8 cellular contexts compared by ENCODE assay signal in genomic region chr19:19459707-19460251, GRCh38. TPM values are rescaled to one million over a fixed set of nuclear protein-coding genes. Genes with fewer than 3 reads are reported as not detected.
A peak's percentile ranks its signal among the peaks of the same experiment; 100 is the strongest.
DNase-seq lines count a peak whose midpoint lies in the region; TF ChIP-seq lines count a peak whose summit lies in the region.

No MANE protein-coding gene starts in this region.

- H3K4me3 ChIP-seq in BJ (ENCODE audit: low read depth, low read length) (no peak overlapping the region), HFF-Myc (replicated peaks; ENCODE audit: low read depth, low read length) (peak overlapping the region; percentile 5; the same call in 1 of the 2 replicates), astrocyte of the spinal cord (ENCODE audit: low read depth, low read length) (no peak overlapping the region)

- TF ChIP-seq CTCF in BJ (IDR thresholded peaks at IDR 0.05; ENCODE audit: insufficient read depth, low read depth, low read length): no peak
- TF ChIP-seq CTCF in HFF-Myc (IDR thresholded peaks at IDR 0.05; ENCODE audit: low read depth, low read length, missing control alignments): no peak
- no peak for TF ChIP-seq CTCF in astrocyte of the spinal cord (IDR thresholded peaks at IDR 0.05; ENCODE audit: low read depth, low read length)

- POLR2A ChIA-PET in BJ (lab: Charles Lee): no interaction called here

- DNase-seq in BJ (ENCODE audit: low read depth): peak; percentile 38
- DNase-seq in HFF-Myc (ENCODE audit: extremely low read depth, low read depth): no peak
- peak; percentile 75 for DNase-seq in T-helper 2 cell treated with Interferon-gamma antibody and Interleukin-4, amounts not matched to agents 5 μg/mL and 100 μg/mL, for 36 hours (ENCODE audit: low spot score)
- DNase-seq in astrocyte of the spinal cord (ENCODE audit: low read depth, low spot score): peak; percentile 60
- peak; percentile 43 to 91 for DNase-seq in lung microvascular endothelial cell (ENCODE audit: low read depth in 2 of 2)
- DNase-seq in stimulated activated CD8-positive, alpha-beta memory T cell treated with anti-CD3 and anti-CD28 coated beads, Interleukin-7, amount 100 ng/mL, for 4 hours (ENCODE audit: low read depth in 2 of 2): peak; percentile 59 to 63
- no peak for DNase-seq in RPMI8226
- DNase-seq in NCI-H1092 (lab: John Stamatoyannopoulos, UW): no peak

- CTCF ChIA-PET in BJ (lab: Yijun Ruan, JAX): interaction anchor here (0.8 to 1.0 kb wide), 2 partner anchors 31 to 92 kb away, joined by 3 to 4 read pairs; no protein-coding TSS in a partner anchor

- peak overlapping the region; percentile 75 for H3K4me3 Mint-ChIP-seq in T-helper 2 cell treated with Interferon-gamma antibody and Interleukin-4, amounts not matched to agents 5 μg/mL and 100 μg/mL, for 36 hours

- H3K36me3 ChIP-seq in BJ (ENCODE audit: control insufficient read depth, insufficient read depth, low read length): 0 out of 2 replicates have a peak, but pooled peaks cover 2% of the 10 kb centered on the region

- peaks cover 17% of the 10 kb centered on the region for H3K36me3 Mint-ChIP-seq in T-helper 2 cell treated with Interferon-gamma antibody and Interleukin-4, amounts not matched to agents 5 μg/mL and 100 μg/mL, for 36 hours (ENCODE audit: low read depth)

- peak overlapping the region; percentile 94 for H3K27ac Mint-ChIP-seq in T-helper 2 cell treated with Interferon-gamma antibody and Interleukin-4, amounts not matched to agents 5 μg/mL and 100 μg/mL, for 36 hours

- no peaks in the 10 kb centered on the region for H3K27me3 Mint-ChIP-seq in T-helper 2 cell treated with Interferon-gamma antibody and Interleukin-4, amounts not matched to agents 5 μg/mL and 100 μg/mL, for 36 hours (ENCODE audit: low read depth)

- H3K27me3 ChIP-seq in BJ (ENCODE audit: control insufficient read depth, insufficient read depth, low read length): no peaks in the 10 kb centered on the region

- H3K9me3 Mint-ChIP-seq in T-helper 2 cell treated with Interferon-gamma antibody and Interleukin-4, amounts not matched to agents 5 μg/mL and 100 μg/mL, for 36 hours: no peaks in the 10 kb centered on the region

- in situ Hi-C loops in astrocyte of the spinal cord (cut with HindIII; ENCODE audit: low sequenced_read_pairs): no loop called here

- H3K4me1 Mint-ChIP-seq in T-helper 2 cell treated with Interferon-gamma antibody and Interleukin-4, amounts not matched to agents 5 μg/mL and 100 μg/mL, for 36 hours (ENCODE audit: low read depth): peaks cover 52% of the 10 kb centered on the region

RNA-seq across cellular contexts. Expression of gene GATAD2A, which starts 54.3 kb away (rescaled TPM):
- 18.2 and 24.2 TPM in 2 replicates for polyA plus RNA-seq in BJ (2011; rRNA removed)
- polyA minus RNA-seq in BJ (2011; rRNA and poly(A)+ RNA removed): 11.9 and 17.0 TPM in 2 replicates
- 27.0 and 37.5 TPM in 2 replicates for total RNA-seq in lung microvascular endothelial cell

RNA-seq across cellular contexts. Expression of gene TSSK6, which starts 55.6 kb away (rescaled TPM):
- 0.98 and 1.7 TPM in 2 replicates for polyA plus RNA-seq in BJ (2011; rRNA removed)
- 0.15 and 0.57 TPM in 2 replicates for polyA minus RNA-seq in BJ (2011; rRNA and poly(A)+ RNA removed)
- 0.65 and 1.2 TPM in 2 replicates for total RNA-seq in lung microvascular endothelial cell

RNA-seq across cellular contexts. Expression of gene NDUFA13, which starts 56.2 kb away (rescaled TPM):
- 495 and 597 TPM in 2 replicates for polyA plus RNA-seq in BJ (2011; rRNA removed)
- polyA minus RNA-seq in BJ (2011; rRNA and poly(A)+ RNA removed): 62.5 and 108 TPM in 2 replicates
- 231 and 292 TPM in 2 replicates for total RNA-seq in lung microvascular endothelial cell

Comparison
In these comparisons a context has a peak if more than half of its experiments do, and no peak if none do; other contexts are left out.
1. DNase-seq: peak in BJ (single experiment), T-helper 2 cell treated with Interferon-gamma antibody and Interleukin-4, amounts not matched to agents 5 μg/mL and 100 μg/mL, for 36 hours (single experiment), astrocyte of the spinal cord (single experiment), lung microvascular endothelial cell (2 of 2) and stimulated activated CD8-positive, alpha-beta memory T cell treated with anti-CD3 and anti-CD28 coated beads, Interleukin-7, amount 100 ng/mL, for 4 hours (2 of 2); none in HFF-Myc (single experiment), RPMI8226 (single experiment) and NCI-H1092 (single experiment).